ENCODE assay signal across 1 cellular context in genomic region chr16:70454221-70455034, GRCh38.
TF ChIP-seq lines count a peak whose summit lies in the region.

FCSK (plus strand) TSS chr16:70454595; CDS start chr16:70463191, 8,596 bp downstream.

TF ChIP-seq in K562, 482 proteins besides CTCF, POLR2A, EP300 and RAD21 (continued from another document):
- 0 out of 2 replicates have a peak, but pooled peaks have one; percentile 21 for TF ChIP-seq ZNF395 (CRISPR knock-in tag; IDR thresholded peaks at IDR 0.05)
- 0 out of 2 replicates have a peak, but pooled peaks have one; percentile 17 for TF ChIP-seq E2F3 (CRISPR knock-in tag; IDR thresholded peaks at IDR 0.05)
- 0 out of 2 replicates have a peak, but pooled peaks have one; percentile 7 for TF ChIP-seq MXI1 (IDR thresholded peaks at IDR 0.05; ENCODE audit: low read depth, low read length)
- 0 out of 2 replicates have a peak, but pooled peaks have one; percentile 8 for TF ChIP-seq ZNF24 (IDR thresholded peaks at IDR 0.05)
- TF ChIP-seq SRSF3 (IDR thresholded peaks at IDR 0.05; ENCODE audit: insufficient read depth, low read length) = no peak
- TF ChIP-seq ETS1 (conservative IDR thresholded peaks at IDR 0.05; ENCODE audit: control insufficient read depth, low read depth, low read length) = peak; percentile 89
- TF ChIP-seq ZBTB43 (CRISPR knock-in tag; IDR thresholded peaks at IDR 0.05) = no peak
- peak in 1 of 2 experiments; percentile 99 for TF ChIP-seq AFF1 (IDR thresholded peaks at IDR 0.05; ENCODE audit: low read depth in 1 of 2, partially characterized antibody in 2 of 2)
- 0 out of 4 replicates have a peak, but pooled peaks of 1 of the 2 experiments have one; percentile 49 for TF ChIP-seq UBTF (IDR thresholded peaks at IDR 0.05; ENCODE audit: borderline replicate concordance in 1 of 2, low read depth in 2 of 2, low read length in 2 of 2)
- peak; percentile 85 for TF ChIP-seq HMGN3 (IDR thresholded peaks at IDR 0.05; ENCODE audit: borderline replicate concordance, extremely low read depth, insufficient read length, low read depth, low read length)
- TF ChIP-seq FOXA1 (IDR thresholded peaks at IDR 0.05; ENCODE audit: borderline replicate concordance) = no peak
- peak; percentile 77 for TF ChIP-seq POLR2G (IDR thresholded peaks at IDR 0.05; ENCODE audit: low read depth, low read length)
- TF ChIP-seq ZNF592 (IDR thresholded peaks at IDR 0.05) = peak; percentile 96
- TF ChIP-seq ZEB2 (IDR thresholded peaks at IDR 0.05) = peak; percentile 62; the same call in 1 of the 2 replicates
- TF ChIP-seq GATAD2A (IDR thresholded peaks at IDR 0.05) = peak; percentile 58; the same call in 1 of the 2 replicates
- 0 out of 2 replicates have a peak, but pooled peaks have one; percentile 46 for TF ChIP-seq ZNF175 (CRISPR knock-in tag; IDR thresholded peaks at IDR 0.05; ENCODE audit: low read depth)
- peak; percentile 13; the same call in 1 of the 2 replicates for TF ChIP-seq SUPT5H (IDR thresholded peaks at IDR 0.05)
- no peak for TF ChIP-seq HDAC6 (IDR thresholded peaks at IDR 0.05; ENCODE audit: low read depth, low read length)
